ENCODE assay signal across 20 cellular contexts in genomic region chr2:83572400-83572799, GRCh38.
"Had no signal": no experiment of that assay in that cellular context is flagged by ENCODE, and none has a peak within 500 bp of the region (broad histone marks: within the 10 kb centered on the region; RNA-seq: fewer than 3 reads in every experiment).

No MANE protein-coding gene starts in this region.

- H3K27me3 ChIP-seq: esophagus muscularis mucosa, gastroesophageal sphincter, heart right ventricle, pancreas, sigmoid colon, testis, vagina had no signal

- H3K9me3 ChIP-seq: esophagus muscularis mucosa, gastroesophageal sphincter, heart right ventricle, pancreas, sigmoid colon, testis, vagina had no signal

- H3K4me3 ChIP-seq: esophagus muscularis mucosa, gastroesophageal sphincter, heart right ventricle, pancreas, sigmoid colon, testis, vagina had no signal

- H3K4me1 ChIP-seq: esophagus muscularis mucosa, gastroesophageal sphincter, heart right ventricle, pancreas, sigmoid colon, testis, vagina had no signal

- DNase-seq: activated CD4-positive, alpha-beta memory T cell treated with anti-CD3 and anti-CD28 coated beads for 36 hours; activated CD4-positive, alpha-beta T cell treated with anti-CD3 and anti-CD28 coated beads for 4 hours; activated CD4-positive, CD25-positive, alpha-beta regulatory T cell; activated naive CD4-positive, alpha-beta T cell treated with Interleukin-2 at 50 U/mL for 16 hours; activated naive CD8-positive, alpha-beta T cell treated with anti-CD3 and anti-CD28 coated beads for 36 hours; activated T-cell treated with anti-CD3 and anti-CD28 coated beads, Interleukin-2, amount 50 U/mL, for 48 hours; effector memory CD4-positive, alpha-beta T cell; heart right ventricle; islet precursor cell; left colon; mesenchymal stem cell; nephron progenitor cell; pancreas; sigmoid colon; stimulated activated CD4-positive, alpha-beta T cell treated with anti-CD3 and anti-CD28 coated beads, Interleukin-2, amount 100 ng/mL, for 48 hours; stimulated activated naive CD4-positive, alpha-beta T cell; testis had no signal

- ATAC-seq: gastroesophageal sphincter, heart right ventricle, left colon, pancreas had no signal

- H3K27ac ChIP-seq: esophagus muscularis mucosa, gastroesophageal sphincter, heart right ventricle, pancreas, sigmoid colon, testis, vagina had no signal

- H3K36me3 ChIP-seq: esophagus muscularis mucosa, gastroesophageal sphincter, heart right ventricle, pancreas, sigmoid colon, vagina had no signal
